Comparison of ENCODE assay signal across 19 cellular contexts in genomic region chr10:60508831-60509230, GRCh38.
DNase-seq lines count a peak whose midpoint lies in the region; ATAC-seq and TF ChIP-seq lines count a peak whose summit lies in the region.
"Had no signal": no experiment of that assay in that cellular context is flagged by ENCODE, and none has a peak within 500 bp of the region (broad histone marks: within the 10 kb centered on the region; RNA-seq: fewer than 3 reads in every experiment).

No MANE protein-coding gene starts in this region.

- H3K9me3 ChIP-seq in left ventricle myocardium inferior (replicated peaks) = no peaks in the 10 kb centered on the region
- H3K9me3 ChIP-seq in right atrium auricular region = no peaks in the 10 kb centered on the region
- no peaks in the 10 kb centered on the region for H3K9me3 ChIP-seq in PC-3 (ENCODE audit: low read length)
- H3K9me3 ChIP-seq in SJCRH30 (replicated peaks) = no peaks in the 10 kb centered on the region
- H3K9me3 ChIP-seq in psoas muscle = no peaks in the 10 kb centered on the region
- H3K9me3 ChIP-seq: A549, BLaER1 had no signal

- H3K27me3 ChIP-seq in left ventricle myocardium inferior (ENCODE audit: low read depth) = no peaks in the 10 kb centered on the region
- H3K27me3 ChIP-seq in right atrium auricular region = no peaks in the 10 kb centered on the region
- no peaks in the 10 kb centered on the region for H3K27me3 ChIP-seq in PC-3 (ENCODE audit: low read length)
- H3K27me3 ChIP-seq in SJCRH30 = no peaks in the 10 kb centered on the region
- no peaks in the 10 kb centered on the region for H3K27me3 ChIP-seq in psoas muscle (ENCODE audit: insufficient read depth in 3 of 3, low read length in 2 of 3)
- H3K27me3 ChIP-seq: BLaER1 had no signal

- POLR2A ChIA-PET in PC-3 (lab: Charles Lee; ENCODE audit: unreplicated experiment) = no interaction called here

- H3F3A ChIP-seq in PC-3 (ENCODE audit: low read length, unreplicated experiment) = no peaks in the 10 kb centered on the region

- H3K9ac ChIP-seq in PC-3 (ENCODE audit: low read length) = no peak overlapping the region
- H3K9ac ChIP-seq: BLaER1 had no signal

- no peaks in the 10 kb centered on the region for H4K20me1 ChIP-seq in PC-3 (ENCODE audit: low read length)
- H4K20me1 ChIP-seq: BLaER1 had no signal

- ATAC-seq in PC-3 (peak; percentile 20; the same call in 1 of the 2 replicates), psoas muscle (no peak)
- ATAC-seq: A549 had no signal

- H3K4me1 ChIP-seq in left ventricle myocardium inferior (peaks cover 14% of the 10 kb centered on the region), right atrium auricular region (peaks cover 0 to 11% of the 10 kb centered on the region in 2 donors), PC-3 (ENCODE audit: insufficient read depth, low read length) (no peaks in the 10 kb centered on the region), SJCRH30 (no peaks in the 10 kb centered on the region), psoas muscle (peaks cover 3% of the 10 kb centered on the region)
- H3K4me1 ChIP-seq: A549, BLaER1 had no signal

- intact Hi-C loops in left ventricle myocardium inferior (cut with micrococcal nuclease) = no loop called here
- intact Hi-C loops in PC-3 (cut with micrococcal nuclease) = no loop called here
- intact Hi-C loops in psoas muscle (cut with DNase I) = no loop called here

- no peak overlapping the region for H2AFZ ChIP-seq in PC-3 (ENCODE audit: low read length)

- TF ChIP-seq CTCF in left ventricle myocardium inferior (IDR thresholded peaks at IDR 0.05; ENCODE audit: borderline replicate concordance) = no peak
- TF ChIP-seq CTCF in right atrium auricular region (IDR thresholded peaks at IDR 0.05) = no peak
- TF ChIP-seq CTCF in PC-3 (conservative IDR thresholded peaks at IDR 0.05; ENCODE audit: low read depth, low read length) = no peak
- no peak for TF ChIP-seq CTCF in choroid plexus epithelial cell (conservative IDR thresholded peaks at IDR 0.05; ENCODE audit: low read depth, low read length)
- TF ChIP-seq CTCF in psoas muscle (IDR thresholded peaks at IDR 0.05) = no peak

- H3K79me2 ChIP-seq in PC-3 (ENCODE audit: low read length) = no peaks in the 10 kb centered on the region

- H3K36me3 ChIP-seq in left ventricle myocardium inferior (no peaks in the 10 kb centered on the region), right atrium auricular region (no peaks in the 10 kb centered on the region), PC-3 (ENCODE audit: low read depth, low read length) (no peaks in the 10 kb centered on the region), SJCRH30 (no peaks in the 10 kb centered on the region), psoas muscle (ENCODE audit: insufficient read depth in 1 of 2, low read depth in 1 of 2) (no peaks in the 10 kb centered on the region)
- H3K36me3 ChIP-seq: BLaER1 had no signal

- H3K9me2 ChIP-seq in PC-3 (replicated peaks; ENCODE audit: low read length) = no peaks in the 10 kb centered on the region

- 36 to 64% (median 37%) methylated on average over 2 of the region's 2 CpGs for WGBS in psoas muscle, 3 donors

- DNase-seq in left ventricle myocardium inferior (no peak), right atrium auricular region (ENCODE audit: low spot score) (no peak), PC-3 (no peak), choroid plexus epithelial cell (ENCODE audit: low read depth) (peak; percentile 43), SJCRH30 (no peak), psoas muscle (no peak)
- DNase-seq in activated effector memory CD4-positive, alpha-beta T cell treated with Interleukin-2 at 50 U/mL for 16 hours = no peak
- DNase-seq: CD8-positive, alpha-beta memory T cell; DMS79 treated with DMSO at 0.1 percent for 48 hours; HFFc6; NCI-H2081 treated with DMSO at 0.1 percent for 48 hours; NCI-H2227 treated with DMSO at 0.1 percent for 48 hours; NCI-H524 treated with DMSO at 0.1 percent for 48 hours; Right ventricle myocardium superior had no signal

- BruUV-seq in PC-3 (replicated peaks; lab: Mats Ljungman, UMichigan) = no TSS peak

- no peak overlapping the region for H3K4me3 ChIP-seq in left ventricle myocardium inferior
- no peak overlapping the region for H3K4me3 ChIP-seq in right atrium auricular region
- no peak overlapping the region for H3K4me3 ChIP-seq in PC-3 (ENCODE audit: low read length)
- no peak overlapping the region for H3K4me3 ChIP-seq in choroid plexus epithelial cell (ENCODE audit: low read depth, low read length)
- no peak overlapping the region for H3K4me3 ChIP-seq in SJCRH30
- no peak overlapping the region for H3K4me3 ChIP-seq in psoas muscle
- H3K4me3 ChIP-seq: A549, BLaER1, SK-N-MC had no signal

- H3K27ac ChIP-seq in left ventricle myocardium inferior (replicated peaks) (peak overlapping the region; percentile 28), right atrium auricular region (peak overlapping the region in 1 of 2 donors; percentile 41), PC-3 (ENCODE audit: low read length) (no peak overlapping the region), temporal lobe (ENCODE audit: low read depth, low read length) (peak overlapping the region; percentile 90), SJCRH30 (no peak overlapping the region), psoas muscle (no peak overlapping the region)
- H3K27ac ChIP-seq: A549, BLaER1, HL-60, SK-N-MC had no signal

- H3K4me2 ChIP-seq in PC-3 (ENCODE audit: low read length) = no peak overlapping the region
- H3K4me2 ChIP-seq: A549, BLaER1 had no signal

- CTCF ChIA-PET in PC-3 (lab: Charles Lee) = no interaction called here

Comparison
In these comparisons a context has a peak if more than half of its experiments do, and no peak if none do; other contexts are left out.
1. H3K27ac ChIP-seq: peak in left ventricle myocardium inferior (single experiment) and temporal lobe (single experiment); none in PC-3 (single experiment), SJCRH30 (single experiment) and psoas muscle (single experiment).